Comparison of ENCODE assay signal across 2 cellular contexts in the genomic region with DNA sequence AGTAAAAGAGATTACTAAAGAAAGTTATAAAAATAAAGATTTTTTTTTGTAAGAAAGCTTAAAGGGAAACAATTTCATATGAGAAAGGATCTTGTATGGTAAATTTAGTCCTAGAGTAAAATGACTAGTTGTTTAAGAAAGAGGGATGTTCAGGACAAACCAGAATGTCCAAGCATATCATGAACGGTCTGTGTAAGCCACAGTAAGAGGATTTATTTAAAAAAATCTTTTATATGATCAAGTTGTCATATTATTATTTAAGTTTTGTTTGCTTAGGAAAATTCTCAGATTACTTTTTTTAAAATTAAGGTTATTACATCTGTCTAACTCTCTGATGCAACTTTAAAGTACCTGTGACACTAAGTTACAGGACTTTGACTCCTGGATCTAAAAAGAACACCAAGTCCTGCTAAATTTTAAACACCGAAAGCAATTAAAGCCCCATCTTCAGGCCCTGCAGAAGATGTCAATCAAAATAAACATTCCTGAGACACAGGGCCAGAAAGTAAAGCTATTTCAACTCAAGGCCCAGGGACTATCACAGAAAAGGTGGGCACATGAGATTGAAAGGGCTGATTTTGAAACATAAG.
TF ChIP-seq lines count a peak whose summit lies in the region.

No MANE protein-coding gene starts in this region.

TF ChIP-seq in liver, 16 proteins besides CTCF, POLR2A, EP300 and RAD21:
- TF ChIP-seq FOXA2 (IDR thresholded peaks at IDR 0.05) (no peak), YY1 (IDR thresholded peaks at IDR 0.05) (no peak), NR2F2 (IDR thresholded peaks at IDR 0.05) (no peak), RXRA (IDR thresholded peaks at IDR 0.05) (no peak), SP1 (IDR thresholded peaks at IDR 0.05) (peak; percentile 45), TAF1 (conservative IDR thresholded peaks at IDR 0.05) (no peak), JUND (IDR thresholded peaks at IDR 0.05) (no peak), EGR1 (IDR thresholded peaks at IDR 0.05; ENCODE audit: low read depth in 2 of 2) (no peak), FOXA1 (IDR thresholded peaks at IDR 0.05) (no peak), HNF4A (conservative IDR thresholded peaks at IDR 0.05) (peak; percentile 84 to 89), HNF4G (IDR thresholded peaks at IDR 0.05) (peak; percentile 56), GABPA (IDR thresholded peaks at IDR 0.05 in 1 of 2, conservative IDR thresholded peaks at IDR 0.05 in 1 of 2) (no peak)
- TF ChIP-seq, protein P1, sequence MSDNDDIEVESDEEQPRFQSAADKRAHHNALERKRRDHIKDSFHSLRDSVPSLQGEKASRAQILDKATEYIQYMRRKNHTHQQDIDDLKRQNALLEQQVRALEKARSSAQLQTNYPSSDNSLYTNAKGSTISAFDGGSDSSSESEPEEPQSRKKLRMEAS (IDR thresholded peaks at IDR 0.05), result no peak
- TF ChIP-seq, protein P2, sequence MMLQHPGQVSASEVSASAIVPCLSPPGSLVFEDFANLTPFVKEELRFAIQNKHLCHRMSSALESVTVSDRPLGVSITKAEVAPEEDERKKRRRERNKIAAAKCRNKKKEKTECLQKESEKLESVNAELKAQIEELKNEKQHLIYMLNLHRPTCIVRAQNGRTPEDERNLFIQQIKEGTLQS (IDR thresholded peaks at IDR 0.05), result peak; percentile 23
- TF ChIP-seq, protein P3, sequence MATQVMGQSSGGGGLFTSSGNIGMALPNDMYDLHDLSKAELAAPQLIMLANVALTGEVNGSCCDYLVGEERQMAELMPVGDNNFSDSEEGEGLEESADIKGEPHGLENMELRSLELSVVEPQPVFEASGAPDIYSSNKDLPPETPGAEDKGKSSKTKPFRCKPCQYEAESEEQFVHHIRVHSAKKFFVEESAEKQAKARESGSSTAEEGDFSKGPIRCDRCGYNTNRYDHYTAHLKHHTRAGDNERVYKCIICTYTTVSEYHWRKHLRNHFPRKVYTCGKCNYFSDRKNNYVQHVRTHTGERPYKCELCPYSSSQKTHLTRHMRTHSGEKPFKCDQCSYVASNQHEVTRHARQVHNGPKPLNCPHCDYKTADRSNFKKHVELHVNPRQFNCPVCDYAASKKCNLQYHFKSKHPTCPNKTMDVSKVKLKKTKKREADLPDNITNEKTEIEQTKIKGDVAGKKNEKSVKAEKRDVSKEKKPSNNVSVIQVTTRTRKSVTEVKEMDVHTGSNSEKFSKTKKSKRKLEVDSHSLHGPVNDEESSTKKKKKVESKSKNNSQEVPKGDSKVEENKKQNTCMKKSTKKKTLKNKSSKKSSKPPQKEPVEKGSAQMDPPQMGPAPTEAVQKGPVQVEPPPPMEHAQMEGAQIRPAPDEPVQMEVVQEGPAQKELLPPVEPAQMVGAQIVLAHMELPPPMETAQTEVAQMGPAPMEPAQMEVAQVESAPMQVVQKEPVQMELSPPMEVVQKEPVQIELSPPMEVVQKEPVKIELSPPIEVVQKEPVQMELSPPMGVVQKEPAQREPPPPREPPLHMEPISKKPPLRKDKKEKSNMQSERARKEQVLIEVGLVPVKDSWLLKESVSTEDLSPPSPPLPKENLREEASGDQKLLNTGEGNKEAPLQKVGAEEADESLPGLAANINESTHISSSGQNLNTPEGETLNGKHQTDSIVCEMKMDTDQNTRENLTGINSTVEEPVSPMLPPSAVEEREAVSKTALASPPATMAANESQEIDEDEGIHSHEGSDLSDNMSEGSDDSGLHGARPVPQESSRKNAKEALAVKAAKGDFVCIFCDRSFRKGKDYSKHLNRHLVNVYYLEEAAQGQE (IDR thresholded peaks at IDR 0.05), result no peak
- TF ChIP-seq, protein P4, sequence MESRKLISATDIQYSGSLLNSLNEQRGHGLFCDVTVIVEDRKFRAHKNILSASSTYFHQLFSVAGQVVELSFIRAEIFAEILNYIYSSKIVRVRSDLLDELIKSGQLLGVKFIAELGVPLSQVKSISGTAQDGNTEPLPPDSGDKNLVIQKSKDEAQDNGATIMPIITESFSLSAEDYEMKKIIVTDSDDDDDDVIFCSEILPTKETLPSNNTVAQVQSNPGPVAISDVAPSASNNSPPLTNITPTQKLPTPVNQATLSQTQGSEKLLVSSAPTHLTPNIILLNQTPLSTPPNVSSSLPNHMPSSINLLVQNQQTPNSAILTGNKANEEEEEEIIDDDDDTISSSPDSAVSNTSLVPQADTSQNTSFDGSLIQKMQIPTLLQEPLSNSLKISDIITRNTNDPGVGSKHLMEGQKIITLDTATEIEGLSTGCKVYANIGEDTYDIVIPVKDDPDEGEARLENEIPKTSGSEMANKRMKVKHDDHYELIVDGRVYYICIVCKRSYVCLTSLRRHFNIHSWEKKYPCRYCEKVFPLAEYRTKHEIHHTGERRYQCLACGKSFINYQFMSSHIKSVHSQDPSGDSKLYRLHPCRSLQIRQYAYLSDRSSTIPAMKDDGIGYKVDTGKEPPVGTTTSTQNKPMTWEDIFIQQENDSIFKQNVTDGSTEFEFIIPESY (IDR thresholded peaks at IDR 0.05), result no peak

TF ChIP-seq in HepG2, 621 proteins besides CTCF, POLR2A, EP300 and RAD21:
- TF ChIP-seq ZNF282 (IDR thresholded peaks at IDR 0.05; ENCODE audit: partially characterized antibody), result no peak
- no peak for TF ChIP-seq ZNF263 (CRISPR knock-in tag; IDR thresholded peaks at IDR 0.05)
- no peak for TF ChIP-seq GZF1 (CRISPR knock-in tag; IDR thresholded peaks at IDR 0.05)
- no peak for TF ChIP-seq TAF15 (IDR thresholded peaks at IDR 0.05; ENCODE audit: low read depth, low read length, poor library complexity, severe bottlenecking)
- TF ChIP-seq, protein P5, sequence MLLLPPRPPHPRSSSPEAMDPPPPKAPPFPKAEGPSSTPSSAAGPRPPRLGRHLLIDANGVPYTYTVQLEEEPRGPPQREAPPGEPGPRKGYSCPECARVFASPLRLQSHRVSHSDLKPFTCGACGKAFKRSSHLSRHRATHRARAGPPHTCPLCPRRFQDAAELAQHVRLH (CRISPR knock-in tag; IDR thresholded peaks at IDR 0.05; ENCODE audit: borderline replicate concordance, low read depth), result no peak
- no peak for TF ChIP-seq ZNF841 (CRISPR knock-in tag; IDR thresholded peaks at IDR 0.05; ENCODE audit: borderline replicate concordance)
- TF ChIP-seq RARG (CRISPR knock-in tag; IDR thresholded peaks at IDR 0.05; ENCODE audit: low read depth), result no peak
- TF ChIP-seq NFRKB (IDR thresholded peaks at IDR 0.05), result no peak
- TF ChIP-seq ZFP37 (CRISPR knock-in tag; IDR thresholded peaks at IDR 0.05; ENCODE audit: borderline replicate concordance), result no peak
- no peak for TF ChIP-seq NCOA2 (CRISPR knock-in tag; IDR thresholded peaks at IDR 0.05)
- TF ChIP-seq SYNCRIP (IDR thresholded peaks at IDR 0.05; ENCODE audit: insufficient read depth, low read depth, low read length), result no peak
- no peak for TF ChIP-seq ZNF737 (CRISPR knock-in tag; IDR thresholded peaks at IDR 0.05; ENCODE audit: borderline replicate concordance)
